12 cellular contexts compared by ENCODE assay signal in genomic region chr2:84954329-84954728, GRCh38. TPM values are rescaled to one million over a fixed set of nuclear protein-coding genes. Genes with fewer than 3 reads are reported as not detected.
DNase-seq lines count a peak whose midpoint lies in the region; ATAC-seq and TF ChIP-seq lines count a peak whose summit lies in the region.
"Had no signal": no experiment of that assay in that cellular context is flagged by ENCODE, and none has a peak within 500 bp of the region (broad histone marks: within the 10 kb centered on the region; RNA-seq: fewer than 3 reads in every experiment).

No MANE protein-coding gene starts in this region.

- H2BK12ac ChIP-seq in H9 (ENCODE audit: insufficient read length, low read depth, low read length) = no peak overlapping the region

- H2BK120ac ChIP-seq in H9 (ENCODE audit: low read depth, low read length, poor library complexity, severe bottlenecking) (no peak overlapping the region), IMR-90 (ENCODE audit: low read depth, low read length) (peak overlapping the region; percentile 18)

- no peak overlapping the region for H2AFZ ChIP-seq in H9 (ENCODE audit: low read length)
- H2AFZ ChIP-seq in IMR-90 (replicated peaks; ENCODE audit: low read length, poor library complexity) = no peak overlapping the region

- H3K14ac ChIP-seq in H9 (ENCODE audit: insufficient read depth, low read length) (no peak overlapping the region), IMR-90 (replicated peaks; ENCODE audit: low read depth, low read length) (peak overlapping the region; percentile 37; the same call in 1 of the 2 replicates)

- peaks cover 13% of the 10 kb centered on the region for H3K9me1 ChIP-seq in IMR-90 (ENCODE audit: insufficient read depth, low read length)

- no peaks in the 10 kb centered on the region for H3K79me2 ChIP-seq in H9 (ENCODE audit: insufficient read depth, low read length)

- no TSS peak for BruUV-seq in IMR-90 (replicated peaks; lab: Mats Ljungman, UMichigan)

- H3K27me3 Mint-ChIP-seq in H9 (ENCODE audit: low read depth) (peaks cover 2% of the 10 kb centered on the region), WTC11 (ENCODE audit: low read depth) (no peaks in the 10 kb centered on the region; the same call in 1 of the 2 replicates)
- H3K27me3 Mint-ChIP-seq: CD4-positive, CD25-positive, alpha-beta regulatory T cell had no signal

- no peak overlapping the region for H3K23ac ChIP-seq in H9 (ENCODE audit: insufficient read length, low read depth, low read length)
- H3K23ac ChIP-seq in IMR-90 (ENCODE audit: low read depth, low read length) = peak overlapping the region; percentile 11; the same call in 1 of the 2 replicates

- H3K27ac ChIP-seq in H9 (ENCODE audit: insufficient read length, low read depth, low read length) = no peak overlapping the region
- H3K27ac ChIP-seq in IMR-90 (ENCODE audit: insufficient read depth, low read length) = no peak overlapping the region
- H3K27ac ChIP-seq: BLaER1 had no signal

- H3K18ac ChIP-seq in H9 (ENCODE audit: insufficient read length, low read depth, low read length) (no peak overlapping the region), IMR-90 (ENCODE audit: low read depth, low read length) (no peak overlapping the region)

- H4K8ac ChIP-seq in H9 (replicated peaks; ENCODE audit: insufficient read length, low read depth, low read length) = no peak overlapping the region
- no peak overlapping the region for H4K8ac ChIP-seq in IMR-90 (ENCODE audit: low read depth in 2 of 2, low read length in 2 of 2)

- no peak for TF ChIP-seq CTCF in H9 (conservative IDR thresholded peaks at IDR 0.05)
- TF ChIP-seq CTCF in IMR-90 (conservative IDR thresholded peaks at IDR 0.05; ENCODE audit: low read depth, low read length) = no peak
- no peak for TF ChIP-seq CTCF in WTC11 (IDR thresholded peaks at IDR 0.05)

- H2BK15ac ChIP-seq in H9 (ENCODE audit: low read depth, low read length) (no peak overlapping the region), IMR-90 (ENCODE audit: low read depth, low read length) (no peak overlapping the region)

- H3K9ac ChIP-seq in H9 (ENCODE audit: extremely low read depth, insufficient read length, low read length) (no peak overlapping the region), IMR-90 (ENCODE audit: low read depth, low read length) (no peak overlapping the region)
- H3K9ac ChIP-seq: BLaER1 had no signal

- H4K5ac ChIP-seq in H9 (ENCODE audit: insufficient read length, low read depth, low read length) (no peak overlapping the region), IMR-90 (ENCODE audit: low read depth, low read length) (no peak overlapping the region)

- peaks cover 13% of the 10 kb centered on the region; the same call in 1 of the 2 replicates for H3K4me1 ChIP-seq in H9 (ENCODE audit: insufficient read depth, low read length)
- peaks cover 10% of the 10 kb centered on the region for H3K4me1 ChIP-seq in IMR-90 (ENCODE audit: control insufficient read depth, insufficient read depth, low read length)

- H3K4me3 ChIP-seq in IMR-90 (ENCODE audit: insufficient read depth, low read depth, low read length) = no peak overlapping the region
- H3K4me3 ChIP-seq: BLaER1 had no signal

- no peaks in the 10 kb centered on the region for H3K23me2 ChIP-seq in H9 (ENCODE audit: insufficient read length, low read depth, low read length, poor library complexity, severe bottlenecking)

- H3K56ac ChIP-seq in H9 (ENCODE audit: insufficient read length, low read depth, low read length) = no peak overlapping the region
- no peak overlapping the region for H3K56ac ChIP-seq in IMR-90 (ENCODE audit: extremely low read depth, insufficient read depth, low read length)

- TF ChIP-seq POLR2A in IMR-90 (IDR thresholded peaks at IDR 0.05; ENCODE audit: low read depth, low read length) = no peak

- H3K79me1 ChIP-seq in H9 (ENCODE audit: insufficient read depth, low read depth, low read length, poor library complexity, severe bottlenecking) (no peaks in the 10 kb centered on the region), IMR-90 (ENCODE audit: low read depth in 1 of 2, low read length in 2 of 2) (peaks cover 5 to 22% of the 10 kb centered on the region in 2 experiments)

- no peak overlapping the region for H2BK20ac ChIP-seq in H9 (ENCODE audit: low read depth, low read length, poor library complexity, severe bottlenecking)
- no peak overlapping the region; the same call in 1 of the 2 replicates for H2BK20ac ChIP-seq in IMR-90 (ENCODE audit: low read depth, low read length)

- no peak for TF ChIP-seq RAD21 in IMR-90 (IDR thresholded peaks at IDR 0.05; ENCODE audit: low read length)

- H4K91ac ChIP-seq in H9 (ENCODE audit: insufficient read length, low read depth, low read length) = no peak overlapping the region
- H4K91ac ChIP-seq in IMR-90 (ENCODE audit: insufficient read depth, low read depth, low read length) = peak overlapping the region; percentile 37

- no peaks in the 10 kb centered on the region; a peak in 1 of 7 replicates for H3K36me3 Mint-ChIP-seq in H9 (ENCODE audit: insufficient read depth in 1 of 3, low read depth in 3 of 3)
- H3K36me3 Mint-ChIP-seq in WTC11 = no peaks in the 10 kb centered on the region
- H3K36me3 Mint-ChIP-seq: CD4-positive, CD25-positive, alpha-beta regulatory T cell had no signal

- H3K4ac ChIP-seq in H9 (ENCODE audit: low read depth, low read length) (no peak overlapping the region), IMR-90 (ENCODE audit: low read depth, low read length) (peak overlapping the region; percentile 58)

- H3K9me3 Mint-ChIP-seq in H9 (no peaks in the 10 kb centered on the region), WTC11 (no peaks in the 10 kb centered on the region)
- H3K9me3 Mint-ChIP-seq: CD4-positive, CD25-positive, alpha-beta regulatory T cell had no signal

- H3K9me3 ChIP-seq in H9 (ENCODE audit: control insufficient read depth, low read depth, low read length) (no peaks in the 10 kb centered on the region), IMR-90 (ENCODE audit: control insufficient read depth, insufficient read depth, low read length) (no peaks in the 10 kb centered on the region)
- H3K9me3 ChIP-seq: BLaER1 had no signal

- H3K36me3 ChIP-seq in IMR-90 (ENCODE audit: control insufficient read depth, insufficient read depth, low read length) = no peaks in the 10 kb centered on the region
- H3K36me3 ChIP-seq: BLaER1 had no signal

- POLR2A ChIA-PET in IMR-90 (lab: Charles Lee; ENCODE audit: unreplicated experiment) = interaction anchor here (0.6 kb wide), 1 partner anchor 87 kb away, joined by 10 read pairs; no protein-coding TSS in a partner anchor
- POLR2A ChIA-PET in WTC11 (lab: Charles Lee) = no interaction called here

- H3K4me1 Mint-ChIP-seq in H9 (peaks cover 39 to 42% of the 10 kb centered on the region in 2 experiments), WTC11 (peaks cover 45% of the 10 kb centered on the region)

- H2AK5ac ChIP-seq in H9 (ENCODE audit: insufficient read length, low read length) = no peak overlapping the region
- H2AK5ac ChIP-seq in IMR-90 (ENCODE audit: low read depth, low read length) = peak overlapping the region; percentile 73

- H4K20me1 ChIP-seq in H9 (ENCODE audit: control insufficient read depth, insufficient read depth, insufficient read length) = no peaks in the 10 kb centered on the region
- peaks cover 6% of the 10 kb centered on the region; the same call in 1 of the 2 replicates for H4K20me1 ChIP-seq in IMR-90 (ENCODE audit: insufficient read depth, low read length)
- H4K20me1 ChIP-seq: BLaER1 had no signal

- H2AK9ac ChIP-seq in IMR-90 (replicated peaks; ENCODE audit: low read depth, low read length, poor library complexity) = peak overlapping the region; percentile 51

- H2BK5ac ChIP-seq in H9 (ENCODE audit: insufficient read length, low read length) (no peak overlapping the region), IMR-90 (ENCODE audit: low read depth, low read length, poor library complexity, severe bottlenecking) (no peak overlapping the region)

- H3K27ac Mint-ChIP-seq in H9 = peak overlapping the region in 2 of 3 experiments; percentile 45 to 49; a peak in 3 of 7 replicates
- H3K27ac Mint-ChIP-seq in WTC11 = peak overlapping the region; percentile 89

- ATAC-seq in IMR-90 (ENCODE audit: low read depth) (no peak), WTC11 (no peak)

- H3K27me3 ChIP-seq in H9 (ENCODE audit: insufficient read depth, low read length) (no peaks in the 10 kb centered on the region), IMR-90 (ENCODE audit: control insufficient read depth, insufficient read depth, low read length) (no peaks in the 10 kb centered on the region)
- H3K27me3 ChIP-seq: BLaER1 had no signal

- H3T11ph ChIP-seq in H9 (ENCODE audit: low read length) = no peak overlapping the region

- H3K4me2 ChIP-seq in H9 (ENCODE audit: insufficient read depth, insufficient read length, low read length) (no peak overlapping the region), IMR-90 (ENCODE audit: low read depth, low read length) (no peak overlapping the region)
- H3K4me2 ChIP-seq: BLaER1 had no signal

- no CpG with 5 or more reads among the region's 6 CpGs for WGBS in H9 (ENCODE audit: extremely low coverage, insufficient read length, low lambda C conversion rate)
- WGBS in IMR-90 (ENCODE audit: extremely low coverage in 2 of 2, insufficient read length in 1 of 2), 2 experiments = 90% methylated on average over 5 of the region's 6 CpGs; no CpG with 5 or more reads in 1 of the 2 experiments

- CTCF ChIA-PET in IMR-90 (lab: Yijun Ruan, JAX) (interaction anchor here (1.0 to 2.3 kb wide), 2 partner anchors 13 to 28 kb away, joined by 3 to 7 read pairs; no protein-coding TSS in a partner anchor), WTC11 (lab: Charles Lee) (interaction anchor here (1.0 to 2.5 kb wide), 3 partner anchors 29 to 63 kb away, joined by 3 to 13 read pairs (median 4); no protein-coding TSS in a partner anchor)

- dilution Hi-C loops in IMR-90 (cut with HindIII; ENCODE audit: low sequenced_read_pairs, unreplicated experiment) = no loop called here

- in situ Hi-C loops in IMR-90 (cut with MboI; ENCODE audit: low sequenced_read_pairs) = no loop called here

- intact Hi-C loops in IMR-90 (cut with micrococcal nuclease) = no loop called here

- DNase-seq in H9 = no peak
- no peak for DNase-seq in IMR-90
- DNase-seq in WTC11 (ENCODE audit: low spot score) = no peak
- peak; percentile 33 for DNase-seq in mesenteric fat pad (ENCODE audit: low spot score)
- DNase-seq in T-helper 9 cell = no peak
- DNase-seq in medulla oblongata (ENCODE audit: extremely low spot score) = no peak
- no peak for DNase-seq in Ammon's horn (ENCODE audit: low spot score)
- no peak for DNase-seq in pons (ENCODE audit: low spot score)
- DNase-seq: CD4-positive, CD25-positive, alpha-beta regulatory T cell; DMS53; GF-D8 had no signal

- H3K4me3 Mint-ChIP-seq in H9 = peak overlapping the region in 1 of 2 experiments; percentile 1; a peak in 1 of 5 replicates
- no peak overlapping the region for H3K4me3 Mint-ChIP-seq in WTC11
- H3K4me3 Mint-ChIP-seq: CD4-positive, CD25-positive, alpha-beta regulatory T cell had no signal

RNA-seq across cellular contexts. Expression of gene KCMF1, which starts 16.6 kb away (rescaled TPM):
- total RNA-seq in H9 (2021) = 110 and 113 TPM in 2 replicates
- total RNA-seq in IMR-90 (2012; rRNA removed) = 108 and 118 TPM in 2 replicates
- polyA plus RNA-seq in IMR-90 (2012; rRNA removed) = 49.6 and 49.9 TPM in 2 replicates
- polyA plus RNA-seq in IMR-90 (2012; cell fraction: cytosol; rRNA removed) = 7.8 and 8.4 TPM in 2 replicates
- polyA plus RNA-seq in IMR-90 (2012; cell fraction: nucleus; rRNA removed; ENCODE audit: low replicate concordance) = 5.9 and 39.0 TPM in 2 replicates
- total RNA-seq in WTC11 (2021) = 114 to 118 TPM (median 117 TPM) in 3 replicates
- 79.7 TPM for total RNA-seq in mesenteric fat pad

RNA-seq across cellular contexts. Expression of gene TMSB10, which starts 48.9 kb away (rescaled TPM):
- total RNA-seq in H9 (2021) (755 and 770 TPM in 2 replicates), IMR-90 (2012; rRNA removed) (842 and 3,620 TPM in 2 replicates), WTC11 (2021) (869 to 943 TPM (median 911 TPM) in 3 replicates), mesenteric fat pad (1,485 TPM)
- polyA plus RNA-seq in IMR-90 (2012; rRNA removed) = 5,527 and 7,531 TPM in 2 replicates
- 7,585 and 16,787 TPM in 2 replicates for polyA plus RNA-seq in IMR-90 (2012; cell fraction: cytosol; rRNA removed)
- 1,357 and 2,658 TPM in 2 replicates for polyA plus RNA-seq in IMR-90 (2012; cell fraction: nucleus; rRNA removed; ENCODE audit: low replicate concordance)
